ENCODE assay signal across 11 cellular contexts in the genomic region with DNA sequence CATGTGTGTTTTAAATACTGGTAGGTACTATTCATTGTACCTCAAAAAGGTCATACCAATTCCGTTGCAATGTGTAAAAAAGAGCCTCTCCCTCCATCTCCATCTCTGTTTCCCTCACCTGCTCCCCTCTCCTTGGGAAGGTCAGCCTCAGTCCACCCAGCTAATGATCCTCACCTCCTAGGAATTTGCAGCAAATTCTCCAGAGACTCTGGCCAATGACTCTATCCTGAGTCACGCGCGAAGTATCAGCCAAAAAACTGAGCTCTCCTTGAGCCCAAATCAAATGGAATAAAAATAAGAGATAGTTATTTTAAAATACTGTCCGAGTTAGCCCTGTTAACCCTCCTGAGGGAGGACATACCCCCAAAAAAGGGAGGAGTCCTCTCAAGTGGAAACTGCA.
DNase-seq lines count a peak whose midpoint lies in the region; ATAC-seq and TF ChIP-seq lines count a peak whose summit lies in the region.
"Had no signal": no experiment of that assay in that cellular context is flagged by ENCODE, and none has a peak within 500 bp of the region (broad histone marks: within the 10 kb centered on the region; RNA-seq: fewer than 3 reads in every experiment).

No MANE protein-coding gene starts in this region.

- no peak overlapping the region for H3K4me3 ChIP-seq in SJSA1
- H3K4me3 ChIP-seq in gastrocnemius medialis, result no peak overlapping the region
- no peak overlapping the region for H3K4me3 ChIP-seq in spleen

- H3K27me3 ChIP-seq in SJSA1 (replicated peaks) (no peaks in the 10 kb centered on the region), gastrocnemius medialis (no peaks in the 10 kb centered on the region), spleen (replicated peaks in 1 of 7) (no peaks in the 10 kb centered on the region)

- DNase-seq in GM04503 (ENCODE audit: low read depth) (peak; percentile 73), SJSA1 (ENCODE audit: low read depth in 1 of 2, low spot score in 2 of 2) (peak; percentile 33 to 51), fibroblast of gingiva (ENCODE audit: low read depth) (peak; percentile 74), gastrocnemius medialis (no peak), T-cell (no peak), T-helper 9 cell (no peak), spleen (no peak)
- no peak for DNase-seq in activated naive CD4-positive, alpha-beta T cell treated with anti-CD3 and anti-CD28 coated beads for 36 hours
- DNase-seq: Caco-2; stimulated activated CD4-positive, alpha-beta T cell treated with anti-CD3 and anti-CD28 coated beads, Interleukin-2, amount 100 ng/mL, for 24 hours; stimulated activated naive B cell treated with anti-CD40 and anti-IgM and Interleukin-4, amounts not matched to agents 10 μg/mL and 1 μg/mL and 100 μg/mL, for 72 hours had no signal

- CTCF ChIA-PET in activated naive CD4-positive, alpha-beta T cell treated with anti-CD3 and anti-CD28 coated beads for 36 hours (lab: Charles Lee), result no interaction called here
- CTCF ChIA-PET in T-cell (lab: Charles Lee), result interaction anchor here in 1 of 2 donors (0.5 kb wide), 1 partner anchor 63 kb away, joined by 11 read pairs; no protein-coding TSS in a partner anchor

- H3K4me1 ChIP-seq in SJSA1 (replicated peaks) (peaks cover 12% of the 10 kb centered on the region), gastrocnemius medialis (peaks cover 27 to 33% of the 10 kb centered on the region in 2 donors), spleen (no peaks in the 10 kb centered on the region)
- H3K4me1 ChIP-seq: Caco-2 had no signal

- no peaks in the 10 kb centered on the region for H3K36me3 Mint-ChIP-seq in activated naive CD4-positive, alpha-beta T cell treated with anti-CD3 and anti-CD28 coated beads for 36 hours (ENCODE audit: low read depth)
- peaks cover 13% of the 10 kb centered on the region for H3K36me3 Mint-ChIP-seq in T-cell

- H3K4me1 Mint-ChIP-seq in activated naive CD4-positive, alpha-beta T cell treated with anti-CD3 and anti-CD28 coated beads for 36 hours (ENCODE audit: low read depth), result no peaks in the 10 kb centered on the region
- no peaks in the 10 kb centered on the region for H3K4me1 Mint-ChIP-seq in T-cell
- H3K4me1 Mint-ChIP-seq: stimulated activated naive B cell treated with anti-CD40 and anti-IgM and Interleukin-4, amounts not matched to agents 10 μg/mL and 1 μg/mL and 100 μg/mL, for 72 hours had no signal

- TF ChIP-seq POLR2A in gastrocnemius medialis (IDR thresholded peaks at IDR 0.05), result no peak
- TF ChIP-seq POLR2A in spleen (IDR thresholded peaks at IDR 0.05), result no peak

- H3K36me3 ChIP-seq in SJSA1 (no peaks in the 10 kb centered on the region), gastrocnemius medialis (no peaks in the 10 kb centered on the region), spleen (no peaks in the 10 kb centered on the region)

- no peak for TF ChIP-seq CTCF in gastrocnemius medialis (IDR thresholded peaks at IDR 0.05 in 4 of 5, conservative IDR thresholded peaks at IDR 0.05 in 1 of 5)
- TF ChIP-seq CTCF in spleen (IDR thresholded peaks at IDR 0.05 in 8 of 11, conservative IDR thresholded peaks at IDR 0.05 in 3 of 11), result no peak

- H3K27me3 Mint-ChIP-seq in activated naive CD4-positive, alpha-beta T cell treated with anti-CD3 and anti-CD28 coated beads for 36 hours (ENCODE audit: low read depth), result no peaks in the 10 kb centered on the region
- H3K27me3 Mint-ChIP-seq in T-cell, result no peaks in the 10 kb centered on the region
- H3K27me3 Mint-ChIP-seq: stimulated activated naive B cell treated with anti-CD40 and anti-IgM and Interleukin-4, amounts not matched to agents 10 μg/mL and 1 μg/mL and 100 μg/mL, for 72 hours had no signal

- no peak overlapping the region for H3K4me3 Mint-ChIP-seq in activated naive CD4-positive, alpha-beta T cell treated with anti-CD3 and anti-CD28 coated beads for 36 hours
- H3K4me3 Mint-ChIP-seq in T-cell, result no peak overlapping the region
- H3K4me3 Mint-ChIP-seq: stimulated activated naive B cell treated with anti-CD40 and anti-IgM and Interleukin-4, amounts not matched to agents 10 μg/mL and 1 μg/mL and 100 μg/mL, for 72 hours had no signal

- H3K27ac Mint-ChIP-seq in activated naive CD4-positive, alpha-beta T cell treated with anti-CD3 and anti-CD28 coated beads for 36 hours, result no peak overlapping the region
- no peak overlapping the region for H3K27ac Mint-ChIP-seq in T-cell

- no peak for ATAC-seq in gastrocnemius medialis
- no peak for ATAC-seq in T-cell (replicated peaks in 1 of 4)
- ATAC-seq: stimulated activated naive B cell treated with anti-CD40 and anti-IgM and Interleukin-4, amounts not matched to agents 10 μg/mL and 1 μg/mL and 100 μg/mL, for 72 hours had no signal

- H3K9me3 ChIP-seq in SJSA1 (replicated peaks) (no peaks in the 10 kb centered on the region), gastrocnemius medialis (no peaks in the 10 kb centered on the region), spleen (peaks cover 0 to 18% (median 10%) of the 10 kb centered on the region in 8 donors)

- intact Hi-C loops in gastrocnemius medialis (cut with DNase I; ENCODE audit: low total_unique reads) (no loop called here), spleen (cut with DNase I; ENCODE audit: low total_unique reads) (no loop called here)
- intact Hi-C loops in activated naive CD4-positive, alpha-beta T cell treated with anti-CD3 and anti-CD28 coated beads for 36 hours (cut with micrococcal nuclease), result no loop called here

- peaks cover 7% of the 10 kb centered on the region for H3K9me3 Mint-ChIP-seq in activated naive CD4-positive, alpha-beta T cell treated with anti-CD3 and anti-CD28 coated beads for 36 hours
- peaks cover 0 to 7% (median 7%) of the 10 kb centered on the region in 3 donors for H3K9me3 Mint-ChIP-seq in T-cell

- 77 to 82% (median 78%) methylated on average over 5 of the region's 5 CpGs for WGBS in spleen, 5 donors

- POLR2A ChIA-PET in T-cell (lab: Charles Lee), result no interaction called here

- no peak overlapping the region for H3K27ac ChIP-seq in SJSA1
- H3K27ac ChIP-seq in gastrocnemius medialis, result peak overlapping the region; percentile 63 to 76 (median 66)
- no peak overlapping the region for H3K27ac ChIP-seq in spleen

- in situ Hi-C loops in gastrocnemius medialis (cut with MboI; ENCODE audit: low sequenced_read_pairs in 4 of 4), result loop anchor here in 2 of 4 donors (10.0 kb wide), 2 partner anchors 149 to 159 kb away; partner anchors contain the start of gene DPF3 (in 1 of the 2)

Comparison
In these comparisons a context has a peak if more than half of its experiments do, and no peak if none do; other contexts are left out.
1. DNase-seq: peak in GM04503 (single experiment), SJSA1 (2 of 2) and fibroblast of gingiva (single experiment); none in gastrocnemius medialis (0 of 2), activated naive CD4-positive, alpha-beta T cell treated with anti-CD3 and anti-CD28 coated beads for 36 hours (single experiment), T-cell (0 of 34), T-helper 9 cell (single experiment) and spleen (single experiment).
2. H3K27ac ChIP-seq: peak in gastrocnemius medialis (4 of 4); none in SJSA1 (single experiment) and spleen (0 of 8).